8 cellular contexts compared by ENCODE assay signal in genomic region chr2:197803033-197803444, GRCh38. TPM values are rescaled to one million over a fixed set of nuclear protein-coding genes. Genes with fewer than 3 reads are reported as not detected.
A peak's percentile ranks its signal among the peaks of the same experiment; 100 is the strongest.
DNase-seq lines count a peak whose midpoint lies in the region; ATAC-seq and TF ChIP-seq lines count a peak whose summit lies in the region.

No MANE protein-coding gene starts in this region.

- WGBS in H9 (ENCODE audit: extremely low coverage, insufficient read length, low lambda C conversion rate): no CpG with 5 or more reads among the region's 2 CpGs
- 0 to 19% methylated on average over 2 of the region's 2 CpGs for WGBS in gastroesophageal sphincter (ENCODE audit: low coverage in 1 of 2), 2 donors
- no CpG with 5 or more reads among the region's 2 CpGs for WGBS in trophoblast cell (ENCODE audit: extremely low coverage, insufficient coverage, insufficient read length)

- intact Hi-C loops in activated CD8-positive, alpha-beta T cell treated with anti-CD3 and anti-CD28 coated beads for 36 hours (cut with micrococcal nuclease): loop anchor here (1.0 to 5.0 kb wide), 3 partner anchors 249 to 494 kb away; no protein-coding TSS in a partner anchor

- peaks cover 10 to 12% of the 10 kb centered on the region in 2 experiments for H3K4me1 Mint-ChIP-seq in H9
- peaks cover 33% of the 10 kb centered on the region for H3K4me1 Mint-ChIP-seq in activated CD8-positive, alpha-beta T cell treated with anti-CD3 and anti-CD28 coated beads for 36 hours (ENCODE audit: low read depth)

- H3K27me3 ChIP-seq in H9 (ENCODE audit: insufficient read depth, low read length) (peaks cover 9% of the 10 kb centered on the region), gastroesophageal sphincter (no peaks in the 10 kb centered on the region), trophoblast cell (ENCODE audit: insufficient read depth, low read length) (peaks cover 16% of the 10 kb centered on the region)

- no peak overlapping the region for H3K18ac ChIP-seq in H9 (ENCODE audit: insufficient read length, low read depth, low read length)
- no peak overlapping the region for H3K18ac ChIP-seq in trophoblast cell (ENCODE audit: low read length)

- no peak overlapping the region for H3K4me3 Mint-ChIP-seq in H9
- no peak overlapping the region for H3K4me3 Mint-ChIP-seq in activated CD8-positive, alpha-beta T cell treated with anti-CD3 and anti-CD28 coated beads for 36 hours

- no peak overlapping the region for H3K56ac ChIP-seq in H9 (ENCODE audit: insufficient read length, low read depth, low read length)

- H2BK20ac ChIP-seq in H9 (ENCODE audit: low read depth, low read length, poor library complexity, severe bottlenecking): no peak overlapping the region

- H3K4me1 ChIP-seq in H9 (ENCODE audit: insufficient read depth, low read length): peaks cover 2% of the 10 kb centered on the region
- H3K4me1 ChIP-seq in gastroesophageal sphincter: peaks cover 0 to 42% (median 6%) of the 10 kb centered on the region in 3 donors
- peaks cover 3 to 4% of the 10 kb centered on the region in 2 experiments for H3K4me1 ChIP-seq in trophoblast cell (ENCODE audit: control insufficient read depth in 1 of 2, insufficient read depth in 2 of 2, low read length in 2 of 2)

- H3K27ac Mint-ChIP-seq in H9: no peak overlapping the region
- H3K27ac Mint-ChIP-seq in activated CD8-positive, alpha-beta T cell treated with anti-CD3 and anti-CD28 coated beads for 36 hours: no peak overlapping the region

- no peak overlapping the region for H4K5ac ChIP-seq in H9 (ENCODE audit: insufficient read length, low read depth, low read length)

- H3K79me1 ChIP-seq in H9 (ENCODE audit: insufficient read depth, low read depth, low read length, poor library complexity, severe bottlenecking) (no peaks in the 10 kb centered on the region), trophoblast cell (ENCODE audit: low read length) (no peaks in the 10 kb centered on the region)

- ATAC-seq in activated CD8-positive, alpha-beta T cell treated with anti-CD3 and anti-CD28 coated beads for 36 hours: peak; percentile 38
- ATAC-seq in gastroesophageal sphincter (no peak), GM18498 (IDR thresholded peaks at IDR 0.05; ENCODE audit: unreplicated experiment) (no peak)

- no peak overlapping the region for H3K4me3 ChIP-seq in gastroesophageal sphincter
- no peak overlapping the region for H3K4me3 ChIP-seq in trophoblast cell (ENCODE audit: low read depth, low read length)

- H4K91ac ChIP-seq in H9 (ENCODE audit: insufficient read length, low read depth, low read length) (no peak overlapping the region), trophoblast cell (ENCODE audit: low read depth, low read length) (no peak overlapping the region)

- H3K27me3 Mint-ChIP-seq in H9 (ENCODE audit: low read depth): peaks cover 54% of the 10 kb centered on the region
- H3K27me3 Mint-ChIP-seq in activated CD8-positive, alpha-beta T cell treated with anti-CD3 and anti-CD28 coated beads for 36 hours: peaks cover 13% of the 10 kb centered on the region

- H2BK5ac ChIP-seq in H9 (ENCODE audit: insufficient read length, low read length) (no peak overlapping the region), trophoblast cell (ENCODE audit: low read depth, low read length, poor library complexity) (no peak overlapping the region)

- H3K14ac ChIP-seq in H9 (ENCODE audit: insufficient read depth, low read length): no peak overlapping the region
- H3K14ac ChIP-seq in trophoblast cell (ENCODE audit: low read length): no peak overlapping the region

- no peak overlapping the region for H3K4ac ChIP-seq in H9 (ENCODE audit: low read depth, low read length)
- no peak overlapping the region for H3K4ac ChIP-seq in trophoblast cell (ENCODE audit: low read depth, low read length)

- H3K27ac ChIP-seq in H9 (ENCODE audit: insufficient read length, low read depth, low read length) (no peak overlapping the region), gastroesophageal sphincter (peak overlapping the region in 3 of 4 donors; percentile 21 to 93 (median 91)), trophoblast cell (ENCODE audit: low read depth, low read length) (no peak overlapping the region)

- H3K36me3 ChIP-seq in gastroesophageal sphincter (no peaks in the 10 kb centered on the region), trophoblast cell (ENCODE audit: control insufficient read depth in 1 of 2, insufficient read depth in 2 of 2, low read length in 2 of 2) (no peaks in the 10 kb centered on the region)

- H2BK15ac ChIP-seq in H9 (ENCODE audit: low read depth, low read length): no peak overlapping the region

- H2BK12ac ChIP-seq in H9 (ENCODE audit: insufficient read length, low read depth, low read length): no peak overlapping the region
- H2BK12ac ChIP-seq in trophoblast cell (ENCODE audit: low read length): no peak overlapping the region

- POLR2A ChIA-PET in activated CD8-positive, alpha-beta T cell treated with anti-CD3 and anti-CD28 coated beads for 36 hours (lab: Charles Lee): no interaction called here

- H2AFZ ChIP-seq in H9 (ENCODE audit: low read length) (no peak overlapping the region), trophoblast cell (ENCODE audit: insufficient read depth, low read length, poor library complexity) (no peak overlapping the region)

- H2AK5ac ChIP-seq in H9 (ENCODE audit: insufficient read length, low read length): no peak overlapping the region
- H2AK5ac ChIP-seq in trophoblast cell (ENCODE audit: low read length): no peak overlapping the region

- H3K36me3 Mint-ChIP-seq in H9 (ENCODE audit: insufficient read depth in 1 of 3, low read depth in 3 of 3): no peaks in the 10 kb centered on the region
- H3K36me3 Mint-ChIP-seq in activated CD8-positive, alpha-beta T cell treated with anti-CD3 and anti-CD28 coated beads for 36 hours (ENCODE audit: low read depth): no peaks in the 10 kb centered on the region

- H4K20me1 ChIP-seq in H9 (ENCODE audit: control insufficient read depth, insufficient read depth, insufficient read length): no peaks in the 10 kb centered on the region

- H3K79me2 ChIP-seq in H9 (ENCODE audit: insufficient read depth, low read length) (no peaks in the 10 kb centered on the region; the same call in 1 of the 2 replicates), trophoblast cell (ENCODE audit: control insufficient read depth, insufficient read depth, low read length, poor library complexity) (no peaks in the 10 kb centered on the region)

- no peaks in the 10 kb centered on the region for H3K9me3 Mint-ChIP-seq in H9
- no peaks in the 10 kb centered on the region for H3K9me3 Mint-ChIP-seq in activated CD8-positive, alpha-beta T cell treated with anti-CD3 and anti-CD28 coated beads for 36 hours

- H4K8ac ChIP-seq in H9 (replicated peaks; ENCODE audit: insufficient read length, low read depth, low read length): no peak overlapping the region
- no peak overlapping the region for H4K8ac ChIP-seq in trophoblast cell (ENCODE audit: low read depth, low read length)

- no peak overlapping the region for H3K23ac ChIP-seq in H9 (ENCODE audit: insufficient read length, low read depth, low read length)
- no peak overlapping the region for H3K23ac ChIP-seq in trophoblast cell (ENCODE audit: low read length)

- H3K9ac ChIP-seq in H9 (ENCODE audit: extremely low read depth, insufficient read length, low read length): no peak overlapping the region
- no peak overlapping the region for H3K9ac ChIP-seq in trophoblast cell (ENCODE audit: low read length)

- H3K9me3 ChIP-seq in H9 (ENCODE audit: control insufficient read depth, low read depth, low read length): no peaks in the 10 kb centered on the region
- no peaks in the 10 kb centered on the region for H3K9me3 ChIP-seq in gastroesophageal sphincter
- H3K9me3 ChIP-seq in trophoblast cell (ENCODE audit: insufficient read depth, low read depth, low read length): peaks cover 2% of the 10 kb centered on the region

- H3K4me2 ChIP-seq in H9 (ENCODE audit: insufficient read depth, insufficient read length, low read length) (no peak overlapping the region), trophoblast cell (ENCODE audit: low read length) (no peak overlapping the region)

- no peak for TF ChIP-seq POLR2A in gastroesophageal sphincter (IDR thresholded peaks at IDR 0.05)

- no peak overlapping the region for H3T11ph ChIP-seq in H9 (ENCODE audit: low read length)

- no peak for TF ChIP-seq EP300 in gastroesophageal sphincter (IDR thresholded peaks at IDR 0.05)

- H3K23me2 ChIP-seq in H9 (ENCODE audit: insufficient read length, low read depth, low read length, poor library complexity, severe bottlenecking): peaks cover 9% of the 10 kb centered on the region

- CTCF ChIA-PET in activated CD8-positive, alpha-beta T cell treated with anti-CD3 and anti-CD28 coated beads for 36 hours (lab: Charles Lee): interaction anchor here (1.4 to 3.2 kb wide), 5 partner anchors 45 to 493 kb away, joined by 3 to 18 read pairs (median 5); no protein-coding TSS in a partner anchor

- H2BK120ac ChIP-seq in H9 (ENCODE audit: low read depth, low read length, poor library complexity, severe bottlenecking) (no peak overlapping the region), trophoblast cell (ENCODE audit: insufficient read depth, low read length, poor library complexity) (no peak overlapping the region)

- peak; percentile 81 for TF ChIP-seq CTCF in H9 (conservative IDR thresholded peaks at IDR 0.05)
- TF ChIP-seq CTCF in activated CD8-positive, alpha-beta T cell treated with anti-CD3 and anti-CD28 coated beads for 36 hours (IDR thresholded peaks at IDR 0.05): peak; percentile 78
- peak; percentile 60 to 86 (median 85) for TF ChIP-seq CTCF in gastroesophageal sphincter (IDR thresholded peaks at IDR 0.05)

- DNase-seq in NCI-H2196 (lab: John Stamatoyannopoulos, UW; ENCODE audit: unreplicated experiment) (peak; percentile 37), NCI-H2196 treated with DMSO at 0.1 percent for 48 hours (lab: John Stamatoyannopoulos, UW; ENCODE audit: unreplicated experiment) (no peak), H9 (no peak), NCI-H1105 treated with DMSO at 0.1 percent for 48 hours (lab: John Stamatoyannopoulos, UW) (peak; percentile 46), trophoblast cell (peak; percentile 22 to 70)
- peak; percentile 33 for DNase-seq in activated CD8-positive, alpha-beta T cell treated with anti-CD3 and anti-CD28 coated beads for 36 hours

- H4K12ac ChIP-seq in trophoblast cell (ENCODE audit: low read depth, low read length): no peak overlapping the region

RNA-seq across cellular contexts. Expression of gene PLCL1, which starts 1.4 kb away (rescaled TPM):
- 0.04 TPM in 1 of 2 replicates, not detected in the other for total RNA-seq in H9 (2021)
- total RNA-seq in activated CD8-positive, alpha-beta T cell treated with anti-CD3 and anti-CD28 coated beads for 36 hours: under 1 TPM; 0.68 to 0.69 TPM
- total RNA-seq in gastroesophageal sphincter: 10 to 100 TPM; 23.4 to 89.2 (median 47.4) TPM
- 0.14 TPM in 2 replicates for polyA plus RNA-seq in trophoblast cell (2013)

RNA-seq across cellular contexts. Expression of gene BOLL, which starts 17.9 kb away (rescaled TPM):
- total RNA-seq in H9 (2021): not detected in 2 replicates
- total RNA-seq in activated CD8-positive, alpha-beta T cell treated with anti-CD3 and anti-CD28 coated beads for 36 hours: not detected
- total RNA-seq in gastroesophageal sphincter: under 1 TPM in 1 of 4 donors, not detected in 3; 0.19 TPM
- polyA plus RNA-seq in trophoblast cell (2013): not detected in 2 replicates

Comparison
In these comparisons a context has a peak if more than half of its experiments do, and no peak if none do; other contexts are left out.
1. DNase-seq: peak in NCI-H2196 (single experiment), NCI-H1105 treated with DMSO at 0.1 percent for 48 hours (single experiment), activated CD8-positive, alpha-beta T cell treated with anti-CD3 and anti-CD28 coated beads for 36 hours (single experiment) and trophoblast cell (2 of 2); none in NCI-H2196 treated with DMSO at 0.1 percent for 48 hours (single experiment) and H9 (single experiment).
2. H3K27ac ChIP-seq: peak in gastroesophageal sphincter (3 of 4); none in H9 (single experiment) and trophoblast cell (single experiment).
3. RNA of gene PLCL1, which starts 1.4 kb away (total RNA-seq): 23.4 to 89.2 TPM in gastroesophageal sphincter; 0.68 to 0.69 TPM in activated CD8-positive, alpha-beta T cell treated with anti-CD3 and anti-CD28 coated beads for 36 hours and 0.04 TPM in H9; every median in the first group is over 10 times any median in the second.
4. Peak in every context shown above with its lines, with median percentiles within 50 percentile points of each other: CTCF ChIP-seq.